In genomic region chr2:54429055-54429454, GRCh38 we compare ENCODE assay signal across 24 cellular contexts. TPM values are rescaled to one million over a fixed set of nuclear protein-coding genes. Genes with fewer than 3 reads are reported as not detected.
A peak's percentile ranks its signal among the peaks of the same experiment; 100 is the strongest.
DNase-seq lines count a peak whose midpoint lies in the region; FAIRE-seq and TF ChIP-seq lines count a peak whose summit lies in the region.
"Had no signal": no experiment of that assay in that cellular context is flagged by ENCODE, and none has a peak within 500 bp of the region (broad histone marks: within the 10 kb centered on the region; RNA-seq: fewer than 3 reads in every experiment).

No MANE protein-coding gene starts in this region.

- CTCF ChIA-PET in endothelial cell of umbilical vein (lab: Charles Lee) = no interaction called here

- intact Hi-C loops in endothelial cell of umbilical vein (cut with micrococcal nuclease) = no loop called here

- TF ChIP-seq EP300 in suprapubic skin (IDR thresholded peaks at IDR 0.05) = no peak

- H3K4ac ChIP-seq in mesenchymal stem cell (ENCODE audit: low read depth in 1 of 2, low read length in 2 of 2) = no peak overlapping the region

- no peak overlapping the region for H2BK120ac ChIP-seq in mesenchymal stem cell (ENCODE audit: low read depth, low read length)

- no peak overlapping the region for H2BK5ac ChIP-seq in mesenchymal stem cell (ENCODE audit: low read depth, low read length, poor library complexity, severe bottlenecking)

- H3K4me1 Mint-ChIP-seq in activated T-cell treated with anti-CD3 and anti-CD28 coated beads, Interleukin-2, amount 50 U/mL, for 24 hours (ENCODE audit: low read depth) = peaks cover 4% of the 10 kb centered on the region

- H3K23ac ChIP-seq in mesenchymal stem cell (ENCODE audit: low read length in 2 of 2) = no peak overlapping the region

- no peak overlapping the region for H3K14ac ChIP-seq in mesenchymal stem cell (ENCODE audit: low read length in 2 of 2)

- POLR2A ChIA-PET in endothelial cell of umbilical vein (lab: Charles Lee) = no interaction called here

- H2BK15ac ChIP-seq in mesenchymal stem cell (ENCODE audit: low read depth, poor library complexity, severe bottlenecking) = no peak overlapping the region

- H3K4me1 ChIP-seq in endothelial cell of umbilical vein (ENCODE audit: control insufficient read depth, extremely low read depth, insufficient read depth, low read length) = peaks cover 21% of the 10 kb centered on the region
- H3K4me1 ChIP-seq in mesenchymal stem cell (ENCODE audit: control insufficient read depth, insufficient read depth, low read depth, low read length) = no peaks in the 10 kb centered on the region
- peaks cover 39% of the 10 kb centered on the region for H3K4me1 ChIP-seq in suprapubic skin

- no peaks in the 10 kb centered on the region for H3K79me1 ChIP-seq in mesenchymal stem cell (replicated peaks; ENCODE audit: low read length, poor library complexity, severe bottlenecking)

- DNase-seq in GM03348 (ENCODE audit: low spot score) (peak; percentile 63), endothelial cell of umbilical vein (ENCODE audit: low read depth, low spot score) (peak; percentile 48), mesenchymal stem cell (no peak), suprapubic skin (ENCODE audit: low spot score in 2 of 2) (no peak), glomerular visceral epithelial cell (ENCODE audit: extremely low spot score) (no peak), DMS 273 (lab: John Stamatoyannopoulos, UW; ENCODE audit: unreplicated experiment) (no peak), NCI-H1417 treated with DMSO at 0.1 percent for 48 hours (lab: John Stamatoyannopoulos, UW) (no peak)
- DNase-seq in activated T-cell treated with anti-CD3 and anti-CD28 coated beads, Interleukin-2, amount 50 U/mL, for 24 hours = no peak
- DNase-seq: activated CD4-positive, alpha-beta T cell treated with anti-CD3 and anti-CD28 coated beads, Interleukin-2, amount 50 U/mL, for 48 hours; activated T-cell treated with anti-CD3 and anti-CD28 coated beads, Interleukin-2, amount 50 U/mL, for 1 hour; brain microvascular endothelial cell; GDM1; NCI-H1105; NCI-H2171; NCI-H748 treated with DMSO at 0.1 percent for 48 hours; OCI-M1; retina; stimulated activated naive CD4-positive, alpha-beta T cell treated with Interleukin-2 at 50 U/mL for 16 hours had no signal

- no peaks in the 10 kb centered on the region for H3K9me3 ChIP-seq in endothelial cell of umbilical vein (replicated peaks; ENCODE audit: control insufficient read depth, insufficient read depth, low read length)
- H3K9me3 ChIP-seq in mesenchymal stem cell (ENCODE audit: control insufficient read depth, low read length) = no peaks in the 10 kb centered on the region
- H3K9me3 ChIP-seq in suprapubic skin = no peaks in the 10 kb centered on the region

- no peak overlapping the region for H4K91ac ChIP-seq in mesenchymal stem cell (ENCODE audit: low read length)

- no peak overlapping the region for H4K8ac ChIP-seq in mesenchymal stem cell (ENCODE audit: low read length)

- H3K79me2 ChIP-seq in endothelial cell of umbilical vein (ENCODE audit: control insufficient read depth, insufficient read depth, low read length) = no peaks in the 10 kb centered on the region
- H3K79me2 ChIP-seq: hepatocyte had no signal

- no peaks in the 10 kb centered on the region for H3K9me1 ChIP-seq in endothelial cell of umbilical vein (replicated peaks; ENCODE audit: control insufficient read depth, extremely low read depth, insufficient read depth, low read length)

- H4K20me1 ChIP-seq in endothelial cell of umbilical vein (replicated peaks; ENCODE audit: control insufficient read depth, extremely low read depth, insufficient read depth, low read length) = no peaks in the 10 kb centered on the region

- no peaks in the 10 kb centered on the region for H3K36me3 Mint-ChIP-seq in activated T-cell treated with anti-CD3 and anti-CD28 coated beads, Interleukin-2, amount 50 U/mL, for 24 hours (ENCODE audit: low read depth)

- TF ChIP-seq POLR2A in endothelial cell of umbilical vein (IDR thresholded peaks at IDR 0.05; ENCODE audit: low read depth, low read length) (no peak), suprapubic skin (IDR thresholded peaks at IDR 0.05) (no peak)

- H3K27me3 Mint-ChIP-seq in activated T-cell treated with anti-CD3 and anti-CD28 coated beads, Interleukin-2, amount 50 U/mL, for 24 hours = peaks cover 6% of the 10 kb centered on the region

- no peak for FAIRE-seq in endothelial cell of umbilical vein (lab: Jason Lieb, UNC)
- FAIRE-seq: GM12891, islet of Langerhans had no signal

- WGBS in mesenchymal stem cell = 95% methylated on average over 5 of the region's 5 CpGs
- WGBS in suprapubic skin = 26% methylated on average over 5 of the region's 5 CpGs

- BruUV-seq in endothelial cell of umbilical vein (replicated peaks; lab: Mats Ljungman, UMichigan) = no TSS peak

- H3K9ac ChIP-seq in endothelial cell of umbilical vein (replicated peaks; ENCODE audit: extremely low read depth, insufficient read depth, low read length) (no peak overlapping the region), mesenchymal stem cell (ENCODE audit: low read length) (peak overlapping the region; percentile 19)
- H3K9ac ChIP-seq: KMS-11 had no signal

- no peak overlapping the region for H3K27ac ChIP-seq in endothelial cell of umbilical vein (ENCODE audit: insufficient read depth, low read depth, low read length)
- H3K27ac ChIP-seq in mesenchymal stem cell (ENCODE audit: low read length, poor library complexity, severe bottlenecking) = no peak overlapping the region
- peak overlapping the region; percentile 73 for H3K27ac ChIP-seq in suprapubic skin
- H3K27ac ChIP-seq: brain microvascular endothelial cell, KMS-11 had no signal

- no peak overlapping the region for H3K18ac ChIP-seq in mesenchymal stem cell (ENCODE audit: low read depth in 1 of 2, low read length in 2 of 2)

- TF ChIP-seq CTCF in endothelial cell of umbilical vein (IDR thresholded peaks at IDR 0.05; ENCODE audit: extremely low read depth in 1 of 2, insufficient read depth in 1 of 2, low read depth in 1 of 2, low read length in 2 of 2) (no peak), suprapubic skin (IDR thresholded peaks at IDR 0.05) (no peak)

- dilution Hi-C loops in endothelial cell of umbilical vein (cut with MboI; ENCODE audit: extremely low pct_ligation_motif_present, low sequenced_read_pairs) = no loop called here

- H3K27ac Mint-ChIP-seq in activated T-cell treated with anti-CD3 and anti-CD28 coated beads, Interleukin-2, amount 50 U/mL, for 24 hours = no peak overlapping the region
- H3K27ac Mint-ChIP-seq: activated naive CD4-positive, alpha-beta T cell treated with anti-CD3 and anti-CD28 coated beads for 36 hours; B cell had no signal

- no peaks in the 10 kb centered on the region for H3K36me3 ChIP-seq in endothelial cell of umbilical vein (ENCODE audit: control insufficient read depth in 2 of 2, extremely low read depth in 1 of 2, insufficient read depth in 2 of 2, low read length in 2 of 2)
- H3K36me3 ChIP-seq in mesenchymal stem cell (ENCODE audit: control insufficient read depth in 1 of 2, insufficient read depth in 2 of 2, low read depth in 1 of 2, low read length in 2 of 2) = no peaks in the 10 kb centered on the region
- H3K36me3 ChIP-seq in suprapubic skin = no peaks in the 10 kb centered on the region
- H3K36me3 ChIP-seq: brain microvascular endothelial cell had no signal

- no peak overlapping the region for H2BK12ac ChIP-seq in mesenchymal stem cell (ENCODE audit: low read length in 2 of 2)

- H3K4me2 ChIP-seq in endothelial cell of umbilical vein (ENCODE audit: insufficient read depth, low read length) (no peak overlapping the region), mesenchymal stem cell (ENCODE audit: low read length, poor library complexity, severe bottlenecking) (no peak overlapping the region)
- H3K4me2 ChIP-seq: hepatocyte, KMS-11 had no signal

- no peaks in the 10 kb centered on the region for H3K9me3 Mint-ChIP-seq in activated T-cell treated with anti-CD3 and anti-CD28 coated beads, Interleukin-2, amount 50 U/mL, for 24 hours
- H3K9me3 Mint-ChIP-seq: activated naive CD4-positive, alpha-beta T cell treated with anti-CD3 and anti-CD28 coated beads for 36 hours had no signal

- H3K4me3 ChIP-seq in endothelial cell of umbilical vein (replicated peaks in 1 of 3; ENCODE audit: insufficient read depth in 1 of 3, low read depth in 1 of 3, low read length in 3 of 3) = no peak overlapping the region
- H3K4me3 ChIP-seq in mesenchymal stem cell (ENCODE audit: insufficient read depth in 1 of 2, low read depth in 1 of 2, low read length in 2 of 2) = no peak overlapping the region
- no peak overlapping the region for H3K4me3 ChIP-seq in suprapubic skin
- H3K4me3 ChIP-seq: hepatocyte had no signal

- no peak overlapping the region for H3K4me3 Mint-ChIP-seq in activated T-cell treated with anti-CD3 and anti-CD28 coated beads, Interleukin-2, amount 50 U/mL, for 24 hours
- H3K4me3 Mint-ChIP-seq: activated naive CD4-positive, alpha-beta T cell treated with anti-CD3 and anti-CD28 coated beads for 36 hours; B cell had no signal

- no peak overlapping the region for H2AK5ac ChIP-seq in mesenchymal stem cell (ENCODE audit: low read length, severe bottlenecking)

- H2AFZ ChIP-seq in endothelial cell of umbilical vein (ENCODE audit: low read depth, low read length) = no peak overlapping the region
- H2AFZ ChIP-seq in mesenchymal stem cell (ENCODE audit: low read depth, low read length) = no peak overlapping the region
- H2AFZ ChIP-seq: hepatocyte had no signal

- H3K27me3 ChIP-seq in endothelial cell of umbilical vein (ENCODE audit: control insufficient read depth in 2 of 2, insufficient read depth in 2 of 2, low read length in 2 of 2) (no peaks in the 10 kb centered on the region), mesenchymal stem cell (ENCODE audit: control insufficient read depth in 1 of 2, insufficient read depth in 1 of 2, low read length in 2 of 2) (no peaks in the 10 kb centered on the region), suprapubic skin (no peaks in the 10 kb centered on the region)
- H3K27me3 ChIP-seq: brain microvascular endothelial cell, hepatocyte had no signal

TF ChIP-seq in endothelial cell of umbilical vein, 7 proteins besides CTCF, POLR2A, EP300 and RAD21 (continues in another document):
- TF ChIP-seq MYC (IDR thresholded peaks at IDR 0.05; ENCODE audit: low read depth, low read length) = no peak

RNA-seq across cellular contexts. Expression of gene SPTBN1, which starts 27.1 kb away (rescaled TPM):
- total RNA-seq in endothelial cell of umbilical vein (320 and 328 TPM in 2 replicates), suprapubic skin (100 to 1,000 TPM; 173 to 250 (median 203) TPM)
- polyA plus RNA-seq in endothelial cell of umbilical vein = 49.1 and 63.3 TPM in 2 replicates
- polyA plus RNA-seq in endothelial cell of umbilical vein (2011; cell fraction: cytosol; rRNA removed) = 38.1 and 40.3 TPM in 2 replicates
- polyA plus RNA-seq in endothelial cell of umbilical vein (2011; cell fraction: nucleus; rRNA removed) = 600 and 687 TPM in 2 replicates
- 196 and 207 TPM in 2 replicates for polyA plus RNA-seq in endothelial cell of umbilical vein (2012)
- 232 and 261 TPM in 2 replicates for polyA minus RNA-seq in endothelial cell of umbilical vein
- polyA minus RNA-seq in endothelial cell of umbilical vein (2011; cell fraction: cytosol; rRNA and poly(A)+ RNA removed) = 23.1 TPM
- 636 and 685 TPM in 2 replicates for polyA minus RNA-seq in endothelial cell of umbilical vein (2011; cell fraction: nucleus; rRNA and poly(A)+ RNA removed)
- polyA plus RNA-seq in mesenchymal stem cell (2013, experiment 1 of 2) = 97.4 TPM
- 89.2 TPM for polyA plus RNA-seq in mesenchymal stem cell (2013, experiment 2 of 2)

Comparison
In these comparisons a context has a peak if more than half of its experiments do, and no peak if none do; other contexts are left out.
1. DNase-seq: peak in GM03348 (single experiment) and endothelial cell of umbilical vein (single experiment); none in mesenchymal stem cell (single experiment), suprapubic skin (0 of 2), glomerular visceral epithelial cell (single experiment), DMS 273 (single experiment), NCI-H1417 treated with DMSO at 0.1 percent for 48 hours (single experiment) and activated T-cell treated with anti-CD3 and anti-CD28 coated beads, Interleukin-2, amount 50 U/mL, for 24 hours (single experiment).